Comparison of ENCODE assay signal across 8 cellular contexts in the genomic region with DNA sequence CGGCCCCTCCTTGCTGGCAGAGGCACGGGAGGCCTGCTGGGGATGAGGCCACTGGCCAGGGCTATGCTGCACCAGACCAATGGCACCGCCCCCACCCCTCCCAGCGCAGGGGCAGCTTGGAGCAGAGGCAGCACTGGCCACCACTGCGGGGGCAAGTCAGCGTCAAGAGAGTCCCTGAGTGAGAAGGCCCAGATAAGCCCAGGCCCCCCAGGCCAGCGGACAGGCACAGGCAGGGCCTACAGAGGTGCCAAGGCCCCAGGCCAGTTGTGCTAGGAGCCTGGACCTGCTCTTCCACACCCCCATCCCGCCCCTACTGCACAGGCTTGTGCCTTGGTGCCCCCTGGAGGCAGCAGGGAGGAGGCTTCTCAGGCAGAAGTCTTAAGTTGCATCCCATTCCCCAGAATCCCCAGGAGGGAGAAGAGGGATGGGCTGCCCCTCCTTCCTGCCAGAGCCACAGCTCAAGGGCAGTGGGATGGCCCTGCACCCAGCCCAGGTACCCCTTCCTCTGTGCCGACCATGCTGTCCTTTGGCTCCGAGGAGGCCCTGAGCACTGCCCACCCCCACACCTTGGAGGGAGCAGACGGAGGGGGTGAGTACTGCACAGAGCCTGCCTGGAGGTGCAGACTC. TPM values are rescaled to one million over a fixed set of nuclear protein-coding genes. Genes with fewer than 3 reads are reported as not detected.
DNase-seq lines count a peak whose midpoint lies in the region; ATAC-seq and TF ChIP-seq lines count a peak whose summit lies in the region.

No MANE protein-coding gene starts in this region.

- TF ChIP-seq RAD21 in SK-N-SH (IDR thresholded peaks at IDR 0.05; ENCODE audit: low read length): peak; percentile 77

- no peak overlapping the region; a peak in 1 of 4 replicates for H3K4me3 ChIP-seq in SK-N-SH (ENCODE audit: low read depth in 2 of 2, low read length in 1 of 2)

- H2AFZ ChIP-seq in SK-N-SH (ENCODE audit: low read depth): no peak overlapping the region

- 40% methylated on average over 1 of the region's 11 CpGs for WGBS in SK-N-SH (ENCODE audit: low lambda C conversion rate)

- H3K4me2 ChIP-seq in SK-N-SH: no peak overlapping the region

- H3K9me3 ChIP-seq in KOPT-K1 (ENCODE audit: insufficient read depth, low read length, poor library complexity, severe bottlenecking) (no peaks in the 10 kb centered on the region), SK-N-SH (no peaks in the 10 kb centered on the region)

- H3K36me3 Mint-ChIP-seq in stimulated activated memory B cell treated with anti-CD40 and anti-IgM and Interleukin-4, amounts not matched to agents 10 μg/mL and 1 μg/mL and 100 μg/mL, for 72 hours: peaks cover 16% of the 10 kb centered on the region

- no peak for ATAC-seq in stimulated activated memory B cell treated with anti-CD40 and anti-IgM and Interleukin-4, amounts not matched to agents 10 μg/mL and 1 μg/mL and 100 μg/mL, for 72 hours
- ATAC-seq in GM18517 (IDR thresholded peaks at IDR 0.05; ENCODE audit: unreplicated experiment): no peak
- no peak for ATAC-seq in GM21447 (IDR thresholded peaks at IDR 0.05; ENCODE audit: unreplicated experiment)

- TF ChIP-seq CTCF in SK-N-SH (IDR thresholded peaks at IDR 0.05): peak; percentile 70

- H3K36me3 ChIP-seq in KOPT-K1 (ENCODE audit: insufficient read depth, low read length) (peaks cover 15% of the 10 kb centered on the region; the same call in 1 of the 2 replicates), SK-N-SH (replicated peaks in 1 of 2; ENCODE audit: control insufficient read depth in 1 of 2, insufficient read depth in 2 of 2, low read length in 1 of 2) (peaks cover 0 to 27% of the 10 kb centered on the region in 2 experiments)

- no peaks in the 10 kb centered on the region for H3F3A ChIP-seq in SK-N-SH (replicated peaks; ENCODE audit: insufficient read depth)

- no peak overlapping the region for H3K4me3 Mint-ChIP-seq in stimulated activated memory B cell treated with anti-CD40 and anti-IgM and Interleukin-4, amounts not matched to agents 10 μg/mL and 1 μg/mL and 100 μg/mL, for 72 hours

- H3K27me3 Mint-ChIP-seq in stimulated activated memory B cell treated with anti-CD40 and anti-IgM and Interleukin-4, amounts not matched to agents 10 μg/mL and 1 μg/mL and 100 μg/mL, for 72 hours: no peaks in the 10 kb centered on the region

- peak; percentile 77 for DNase-seq in ELR (ENCODE audit: low read depth)
- peak; percentile 85 for DNase-seq in SK-N-SH
- peak in 20 of 61 donors; percentile 15 to 55 (median 32) for DNase-seq in caudate nucleus (lab: John Stamatoyannopoulos, UW)

- no peak for TF ChIP-seq EP300 in SK-N-SH (IDR thresholded peaks at IDR 0.05; ENCODE audit: borderline replicate concordance in 1 of 2, low read depth in 1 of 2, low read length in 1 of 2)

- CTCF ChIA-PET in SK-N-SH (lab: Yijun Ruan, JAX): interaction anchor here (0.6 to 2.3 kb wide), 17 partner anchors 8 to 377 kb away, joined by 3 to 22 read pairs (median 3); a partner anchor contains a TSS

- no peaks in the 10 kb centered on the region for H4K20me1 ChIP-seq in SK-N-SH (ENCODE audit: insufficient read depth)

- peaks cover 53% of the 10 kb centered on the region for H3K4me1 Mint-ChIP-seq in stimulated activated memory B cell treated with anti-CD40 and anti-IgM and Interleukin-4, amounts not matched to agents 10 μg/mL and 1 μg/mL and 100 μg/mL, for 72 hours

- no peaks in the 10 kb centered on the region for H3K9me2 ChIP-seq in SK-N-SH

- H3K79me2 ChIP-seq in SK-N-SH (ENCODE audit: insufficient read depth): no peaks in the 10 kb centered on the region

- no peaks in the 10 kb centered on the region for H3K9me3 Mint-ChIP-seq in stimulated activated memory B cell treated with anti-CD40 and anti-IgM and Interleukin-4, amounts not matched to agents 10 μg/mL and 1 μg/mL and 100 μg/mL, for 72 hours

- no peak overlapping the region for H3K9ac ChIP-seq in SK-N-SH

- POLR2A ChIA-PET in SK-N-SH (lab: Yijun Ruan, JAX): interaction anchor here (1.4 kb wide), 1 partner anchor 68 kb away, joined by 6 read pairs; a partner anchor contains a TSS

- H3K4me1 ChIP-seq in SK-N-SH (ENCODE audit: control insufficient read depth in 1 of 2, insufficient read depth in 2 of 2, low read depth in 1 of 2, low read length in 1 of 2): peaks cover 0 to 11% of the 10 kb centered on the region in 2 experiments; a peak in 1 of 4 replicates

- peak overlapping the region; percentile 83 for H3K27ac ChIP-seq in KOPT-K1 (ENCODE audit: low read depth, low read length, poor library complexity, severe bottlenecking)
- H3K27ac ChIP-seq in SK-N-SH (ENCODE audit: low read depth in 2 of 2, low read length in 1 of 2): no peak overlapping the region
- peak overlapping the region; percentile 98 for H3K27ac ChIP-seq in caudate nucleus (ENCODE audit: low read depth, low read length)
- peak overlapping the region; percentile 97 for H3K27ac ChIP-seq in layer of hippocampus (ENCODE audit: low read depth, low read length)

- H3K27ac Mint-ChIP-seq in stimulated activated memory B cell treated with anti-CD40 and anti-IgM and Interleukin-4, amounts not matched to agents 10 μg/mL and 1 μg/mL and 100 μg/mL, for 72 hours: peak overlapping the region; percentile 50

- H3K27me3 ChIP-seq in SK-N-SH (ENCODE audit: insufficient read depth) (no peaks in the 10 kb centered on the region), layer of hippocampus (ENCODE audit: control insufficient read depth, insufficient read depth, low read length) (no peaks in the 10 kb centered on the region)

TF ChIP-seq in SK-N-SH, 30 proteins besides CTCF, POLR2A, EP300 and RAD21:
- no peak for TF ChIP-seq TEAD4 (IDR thresholded peaks at IDR 0.05; ENCODE audit: borderline replicate concordance, insufficient read depth)
- 0 out of 2 replicates have a peak, but pooled peaks have one; percentile 13 for TF ChIP-seq GATA2 (CRISPR knock-in tag; IDR thresholded peaks at IDR 0.05)
- TF ChIP-seq MXI1 (IDR thresholded peaks at IDR 0.05; ENCODE audit: low read depth, low read length): no peak
- TF ChIP-seq SMC3 (IDR thresholded peaks at IDR 0.05; ENCODE audit: low read depth, low read length): peak; percentile 87

RNA-seq across cellular contexts. Expression of a gene that starts 35.8 kb away (rescaled TPM):
- 22.6 and 45.7 TPM in 2 replicates for polyA plus RNA-seq in SK-N-SH (2012; rRNA removed)
- polyA plus RNA-seq in SK-N-SH (2012; cell fraction: cytosol; rRNA removed): 28.3 and 33.1 TPM in 2 replicates
- polyA plus RNA-seq in SK-N-SH (2012; cell fraction: nucleus; rRNA removed): 36.0 and 37.1 TPM in 2 replicates

RNA-seq across cellular contexts. Expression of a gene that starts 36.4 kb away (rescaled TPM):
- polyA plus RNA-seq in SK-N-SH (2012; rRNA removed): 13.5 and 18.5 TPM in 2 replicates
- polyA plus RNA-seq in SK-N-SH (2012; cell fraction: cytosol; rRNA removed): 3.2 and 5.1 TPM in 2 replicates
- 83.1 and 85.6 TPM in 2 replicates for polyA plus RNA-seq in SK-N-SH (2012; cell fraction: nucleus; rRNA removed)

RNA-seq across cellular contexts. Expression of a gene that starts 43.2 kb away (rescaled TPM):
- 0.05 and 0.07 TPM in 2 replicates for polyA plus RNA-seq in SK-N-SH (2012; rRNA removed)
- 0.04 and 0.05 TPM in 2 replicates for polyA plus RNA-seq in SK-N-SH (2012; cell fraction: cytosol; rRNA removed)
- polyA plus RNA-seq in SK-N-SH (2012; cell fraction: nucleus; rRNA removed): 0.33 and 0.50 TPM in 2 replicates

Comparison
In these comparisons a context has a peak if more than half of its experiments do, and no peak if none do; other contexts are left out.
1. H3K27ac ChIP-seq: peak in KOPT-K1 (single experiment), caudate nucleus (single experiment) and layer of hippocampus (single experiment); none in SK-N-SH (0 of 2).